In the genomic region with DNA sequence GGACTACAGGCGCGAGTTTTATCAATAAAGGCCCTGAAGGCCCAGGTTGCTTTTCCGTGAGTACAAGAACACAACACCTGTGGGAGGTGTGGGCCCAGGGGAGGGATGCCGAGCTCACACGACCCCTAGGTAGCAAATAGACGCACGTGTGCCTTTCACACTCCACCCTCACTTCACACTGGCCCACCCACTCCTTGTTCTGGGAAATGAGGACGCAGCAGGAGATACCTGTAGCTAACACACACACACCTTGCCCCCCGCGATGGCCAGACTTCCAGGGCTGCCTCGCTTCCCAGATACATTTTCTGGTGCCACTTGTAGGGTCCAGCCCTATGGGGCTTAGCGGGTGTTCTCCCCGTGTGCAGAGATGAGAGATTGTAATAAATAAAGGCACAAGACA, we compare ENCODE assay signal across 8 cellular contexts. TPM values are rescaled to one million over a fixed set of nuclear protein-coding genes. Genes with fewer than 3 reads are reported as not detected.
DNase-seq lines count a peak whose midpoint lies in the region; ATAC-seq and TF ChIP-seq lines count a peak whose summit lies in the region.

No MANE protein-coding gene starts in this region.

- no peaks in the 10 kb centered on the region for H3K27me3 Mint-ChIP-seq in activated naive CD4-positive, alpha-beta T cell treated with anti-CD3 and anti-CD28 coated beads, Interleukin-2, amount 50 U/mL, for 24 hours
- H3K27me3 Mint-ChIP-seq in activated naive CD8-positive, alpha-beta T cell treated with anti-CD3 and anti-CD28 coated beads for 36 hours, result no peaks in the 10 kb centered on the region
- peaks cover 24% of the 10 kb centered on the region for H3K27me3 Mint-ChIP-seq in type B pancreatic cell

- H3K9me3 Mint-ChIP-seq in activated naive CD4-positive, alpha-beta T cell treated with anti-CD3 and anti-CD28 coated beads, Interleukin-2, amount 50 U/mL, for 24 hours, result no peaks in the 10 kb centered on the region
- no peaks in the 10 kb centered on the region for H3K9me3 Mint-ChIP-seq in activated naive CD8-positive, alpha-beta T cell treated with anti-CD3 and anti-CD28 coated beads for 36 hours
- H3K9me3 Mint-ChIP-seq in type B pancreatic cell, result no peaks in the 10 kb centered on the region

- peaks cover 18% of the 10 kb centered on the region for H3K4me1 ChIP-seq in lower lobe of right lung

- peak overlapping the region; percentile 78 for H3K4me3 ChIP-seq in lower lobe of right lung

- no peaks in the 10 kb centered on the region for H3K9me3 ChIP-seq in lower lobe of right lung

- H3K27me3 ChIP-seq in lower lobe of right lung (ENCODE audit: low read depth), result peaks cover 3% of the 10 kb centered on the region

- ATAC-seq in lower lobe of right lung, result no peak
- no peak for ATAC-seq in GM19452 (IDR thresholded peaks at IDR 0.05; ENCODE audit: unreplicated experiment)

- peak overlapping the region; percentile 79 for H3K4me3 Mint-ChIP-seq in activated naive CD4-positive, alpha-beta T cell treated with anti-CD3 and anti-CD28 coated beads, Interleukin-2, amount 50 U/mL, for 24 hours
- peak overlapping the region; percentile 79 for H3K4me3 Mint-ChIP-seq in activated naive CD8-positive, alpha-beta T cell treated with anti-CD3 and anti-CD28 coated beads for 36 hours
- H3K4me3 Mint-ChIP-seq in type B pancreatic cell, result peak overlapping the region; percentile 80

- H3K36me3 ChIP-seq in lower lobe of right lung, result peaks cover 6% of the 10 kb centered on the region

- no peak for DNase-seq in activated naive CD4-positive, alpha-beta T cell (lab: John Stamatoyannopoulos, UW)
- no peak for DNase-seq in activated naive CD8-positive, alpha-beta T cell treated with anti-CD3 and anti-CD28 coated beads for 36 hours
- no peak for DNase-seq in lower lobe of right lung
- DNase-seq in type B pancreatic cell (ENCODE audit: extremely low spot score, unreplicated experiment), result no peak
- no peak for DNase-seq in LoVo (ENCODE audit: low spot score)
- DNase-seq in NCI-H345 (lab: John Stamatoyannopoulos, UW), result no peak

- H3K27ac ChIP-seq in lower lobe of right lung, result no peak overlapping the region

- no peak overlapping the region for H3K27ac Mint-ChIP-seq in activated naive CD4-positive, alpha-beta T cell treated with anti-CD3 and anti-CD28 coated beads, Interleukin-2, amount 50 U/mL, for 24 hours
- H3K27ac Mint-ChIP-seq in activated naive CD8-positive, alpha-beta T cell treated with anti-CD3 and anti-CD28 coated beads for 36 hours, result no peak overlapping the region
- H3K27ac Mint-ChIP-seq in type B pancreatic cell, result no peak overlapping the region

- no peak for TF ChIP-seq CTCF in lower lobe of right lung (IDR thresholded peaks at IDR 0.05)
- no peak for TF ChIP-seq CTCF in type B pancreatic cell (conservative IDR thresholded peaks at IDR 0.05)

- H3K36me3 Mint-ChIP-seq in activated naive CD4-positive, alpha-beta T cell treated with anti-CD3 and anti-CD28 coated beads, Interleukin-2, amount 50 U/mL, for 24 hours, result no peaks in the 10 kb centered on the region
- H3K36me3 Mint-ChIP-seq in activated naive CD8-positive, alpha-beta T cell treated with anti-CD3 and anti-CD28 coated beads for 36 hours, result peaks cover 5% of the 10 kb centered on the region
- no peaks in the 10 kb centered on the region for H3K36me3 Mint-ChIP-seq in type B pancreatic cell

- peaks cover 33% of the 10 kb centered on the region for H3K4me1 Mint-ChIP-seq in activated naive CD4-positive, alpha-beta T cell treated with anti-CD3 and anti-CD28 coated beads, Interleukin-2, amount 50 U/mL, for 24 hours
- peaks cover 24% of the 10 kb centered on the region for H3K4me1 Mint-ChIP-seq in activated naive CD8-positive, alpha-beta T cell treated with anti-CD3 and anti-CD28 coated beads for 36 hours
- peaks cover 12% of the 10 kb centered on the region for H3K4me1 Mint-ChIP-seq in type B pancreatic cell (ENCODE audit: unreplicated experiment)

- intact Hi-C loops in lower lobe of right lung (cut with DNase I), result no loop called here

RNA-seq across cellular contexts. Expression of a gene that starts 4.3 kb away (rescaled TPM):
- total RNA-seq in activated naive CD8-positive, alpha-beta T cell treated with anti-CD3 and anti-CD28 coated beads for 36 hours, result not detected
- total RNA-seq in lower lobe of right lung (not detected), type B pancreatic cell (ENCODE audit: low replicate concordance) (not detected in 2 replicates)

RNA-seq across cellular contexts. Expression of a gene that starts 24.6 kb away (rescaled TPM):
- total RNA-seq in activated naive CD8-positive, alpha-beta T cell treated with anti-CD3 and anti-CD28 coated beads for 36 hours, result 1 to 10 TPM; 1.5 to 1.8 TPM
- total RNA-seq in lower lobe of right lung (8.5 TPM), type B pancreatic cell (ENCODE audit: low replicate concordance) (10.8 and 15.1 TPM in 2 replicates)

RNA-seq across cellular contexts. Expression of a gene that starts 48.4 kb away (rescaled TPM):
- 10 to 100 TPM; 47.5 to 57.5 TPM for total RNA-seq in activated naive CD8-positive, alpha-beta T cell treated with anti-CD3 and anti-CD28 coated beads for 36 hours
- total RNA-seq in lower lobe of right lung (34.4 TPM), type B pancreatic cell (ENCODE audit: low replicate concordance) (53.5 and 56.5 TPM in 2 replicates)
